Comparison of ENCODE assay signal across 20 cellular contexts in the genomic region with DNA sequence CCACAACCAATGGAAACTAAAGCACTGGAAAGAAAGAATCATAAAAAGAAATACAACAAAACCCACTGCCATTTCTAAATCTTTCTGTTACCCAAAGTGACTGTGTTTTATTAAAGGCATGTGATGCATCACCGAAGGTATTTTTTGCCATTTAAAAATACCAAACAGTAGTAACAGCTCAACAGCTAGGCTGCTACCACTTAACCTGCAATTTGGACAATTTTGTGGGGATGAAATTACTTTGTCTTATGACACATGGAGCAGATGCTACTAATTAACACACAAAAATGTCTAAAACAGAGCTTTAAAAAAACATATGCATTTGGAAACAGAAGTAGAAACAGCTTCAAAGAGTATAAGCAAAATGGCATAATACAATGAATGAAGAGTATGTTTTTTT.
"Had no signal": no experiment of that assay in that cellular context is flagged by ENCODE, and none has a peak within 500 bp of the region (broad histone marks: within the 10 kb centered on the region; RNA-seq: fewer than 3 reads in every experiment).

No MANE protein-coding gene starts in this region.

- H3K27ac Mint-ChIP-seq: IgD-negative memory B cell had no signal

- DNase-seq: KBM-7, NCI-H1092, NCI-H1105 treated with DMSO at 0.1 percent for 48 hours, NCI-H1417 treated with DMSO at 0.1 percent for 48 hours, NCI-H146, NCI-H1694 treated with DMSO at 0.1 percent for 48 hours, NCI-H1930, NCI-H2081, NCI-H2171 treated with DMSO at 0.1 percent for 48 hours, NCI-H345, NCI-H446 treated with DMSO at 0.1 percent for 48 hours, NCI-H510A treated with DMSO at 0.1 percent for 48 hours, NCI-H526, NCI-H748 treated with DMSO at 0.1 percent for 48 hours, Right ventricle myocardium superior, RPMI8226, SIG-M5 had no signal

- H3K4me3 Mint-ChIP-seq: IgD-negative memory B cell had no signal

- H3K4me3 ChIP-seq: SJSA1, SK-N-MC had no signal

- H3K36me3 Mint-ChIP-seq: IgD-negative memory B cell had no signal

- H3K27me3 Mint-ChIP-seq: IgD-negative memory B cell had no signal
